Comparison of ENCODE assay signal across 1 cellular context in the genomic region with DNA sequence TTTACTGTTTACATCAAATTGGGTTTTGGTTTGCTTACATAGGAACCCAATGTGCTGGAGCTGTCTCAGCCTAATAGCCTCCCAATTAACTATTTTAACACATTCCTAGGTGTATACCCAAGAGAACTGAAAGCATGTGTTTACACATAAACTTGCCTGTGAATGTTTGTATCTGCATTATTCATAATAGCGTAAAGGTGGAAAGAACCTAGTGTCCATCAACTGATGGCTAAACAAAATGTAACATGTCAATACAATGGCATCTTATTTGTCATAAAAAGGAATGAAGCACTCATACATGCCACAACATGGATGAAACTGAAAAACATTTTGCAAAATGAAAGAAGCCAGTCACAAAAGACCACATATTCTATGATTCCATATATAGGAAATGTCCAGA.
TF ChIP-seq lines count a peak whose summit lies in the region.

No MANE protein-coding gene starts in this region.

TF ChIP-seq in GM12878, 131 proteins besides CTCF, POLR2A, EP300 and RAD21:
- TF ChIP-seq PAX8 (IDR thresholded peaks at IDR 0.05) (no peak), HCFC1 (IDR thresholded peaks at IDR 0.05; ENCODE audit: low read length) (no peak), ZBED1 (IDR thresholded peaks at IDR 0.05; ENCODE audit: borderline replicate concordance) (no peak), CEBPB (IDR thresholded peaks at IDR 0.05; ENCODE audit: borderline replicate concordance in 1 of 2, low read depth in 2 of 2, low read length in 2 of 2) (no peak), STAT3 (IDR thresholded peaks at IDR 0.05; ENCODE audit: low read depth, low read length) (no peak), SMARCA5 (IDR thresholded peaks at IDR 0.05) (no peak), POLR2AphosphoS2 (IDR thresholded peaks at IDR 0.05; ENCODE audit: low read depth, low read length) (no peak), SMC3 (IDR thresholded peaks at IDR 0.05; ENCODE audit: borderline replicate concordance, low read length) (no peak)
- TF ChIP-seq, protein P1, sequence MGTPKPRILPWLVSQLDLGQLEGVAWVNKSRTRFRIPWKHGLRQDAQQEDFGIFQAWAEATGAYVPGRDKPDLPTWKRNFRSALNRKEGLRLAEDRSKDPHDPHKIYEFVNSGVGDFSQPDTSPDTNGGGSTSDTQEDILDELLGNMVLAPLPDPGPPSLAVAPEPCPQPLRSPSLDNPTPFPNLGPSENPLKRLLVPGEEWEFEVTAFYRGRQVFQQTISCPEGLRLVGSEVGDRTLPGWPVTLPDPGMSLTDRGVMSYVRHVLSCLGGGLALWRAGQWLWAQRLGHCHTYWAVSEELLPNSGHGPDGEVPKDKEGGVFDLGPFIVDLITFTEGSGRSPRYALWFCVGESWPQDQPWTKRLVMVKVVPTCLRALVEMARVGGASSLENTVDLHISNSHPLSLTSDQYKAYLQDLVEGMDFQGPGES (IDR thresholded peaks at IDR 0.05), result no peak
- TF ChIP-seq, protein P2, sequence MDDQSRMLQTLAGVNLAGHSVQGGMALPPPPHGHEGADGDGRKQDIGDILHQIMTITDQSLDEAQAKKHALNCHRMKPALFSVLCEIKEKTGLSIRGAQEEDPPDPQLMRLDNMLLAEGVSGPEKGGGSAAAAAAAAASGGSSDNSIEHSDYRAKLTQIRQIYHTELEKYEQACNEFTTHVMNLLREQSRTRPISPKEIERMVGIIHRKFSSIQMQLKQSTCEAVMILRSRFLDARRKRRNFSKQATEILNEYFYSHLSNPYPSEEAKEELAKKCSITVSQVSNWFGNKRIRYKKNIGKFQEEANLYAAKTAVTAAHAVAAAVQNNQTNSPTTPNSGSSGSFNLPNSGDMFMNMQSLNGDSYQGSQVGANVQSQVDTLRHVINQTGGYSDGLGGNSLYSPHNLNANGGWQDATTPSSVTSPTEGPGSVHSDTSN (IDR thresholded peaks at IDR 0.05; ENCODE audit: insufficient replicate concordance, low read depth, low read length), result no peak
